ENCODE assay signal across 9 cellular contexts in genomic region chr3:161171113-161171512, GRCh38. TPM values are rescaled to one million over a fixed set of nuclear protein-coding genes. Genes with fewer than 3 reads are reported as not detected.
DNase-seq lines count a peak whose midpoint lies in the region; ATAC-seq and TF ChIP-seq lines count a peak whose summit lies in the region.
"Had no signal": no experiment of that assay in that cellular context is flagged by ENCODE, and none has a peak within 500 bp of the region (broad histone marks: within the 10 kb centered on the region; RNA-seq: fewer than 3 reads in every experiment).

No MANE protein-coding gene starts in this region.

- intact Hi-C loops in lower lobe of right lung (cut with DNase I), result no loop called here

- H3K9me3 ChIP-seq in lower lobe of right lung, result no peaks in the 10 kb centered on the region

- H3K27me3 ChIP-seq in lower lobe of right lung (ENCODE audit: low read depth), result no peaks in the 10 kb centered on the region

- peak; percentile 70 for DNase-seq in AG08396 (ENCODE audit: low spot score)
- peak; percentile 67 for DNase-seq in LHCN-M2 (ENCODE audit: low read depth)
- DNase-seq in dedifferentiated amniotic fluid mesenchymal stem cell (ENCODE audit: extremely low spot score), result peak; percentile 68
- DNase-seq in lower lobe of right lung, result no peak
- no peak for DNase-seq in NCI-H2227 (lab: John Stamatoyannopoulos, UW; ENCODE audit: unreplicated experiment)
- no peak for DNase-seq in superior temporal gyrus (ENCODE audit: extremely low spot score)
- no peak for DNase-seq in SK-N-DZ (ENCODE audit: low spot score)
- DNase-seq: effector CD4-positive, alpha-beta T cell had no signal

- TF ChIP-seq CTCF in lower lobe of right lung (IDR thresholded peaks at IDR 0.05), result no peak

- peak; percentile 64 to 66 for ATAC-seq in lower lobe of right lung
- ATAC-seq in HG02623 (IDR thresholded peaks at IDR 0.05; ENCODE audit: unreplicated experiment), result no peak

- no peak overlapping the region for H3K4me3 ChIP-seq in lower lobe of right lung

- no peaks in the 10 kb centered on the region for H3K36me3 ChIP-seq in lower lobe of right lung

- H3K4me1 ChIP-seq in lower lobe of right lung, result peaks cover 4% of the 10 kb centered on the region

- no peak overlapping the region for H3K27ac ChIP-seq in lower lobe of right lung

RNA-seq across cellular contexts. Expression of gene NMD3, which starts 50.0 kb away (rescaled TPM):
- 43.2 and 53.2 TPM in 2 replicates for total RNA-seq in LHCN-M2 (2014; rRNA removed)
- 20.0 TPM for polyA plus RNA-seq in LHCN-M2 (2012)
- total RNA-seq in lower lobe of right lung, result 46.0 TPM
- 41.7 and 50.7 TPM in 2 replicates for polyA plus RNA-seq in SK-N-DZ (2014; cell fraction: cytosol; rRNA removed)
- polyA plus RNA-seq in SK-N-DZ (2014; cell fraction: nucleus; rRNA removed), result 39.4 and 44.1 TPM in 2 replicates

Comparison
In these comparisons a context has a peak if more than half of its experiments do, and no peak if none do; other contexts are left out.
1. DNase-seq: peak in AG08396 (single experiment), LHCN-M2 (single experiment) and dedifferentiated amniotic fluid mesenchymal stem cell (single experiment); none in lower lobe of right lung (single experiment), NCI-H2227 (single experiment), superior temporal gyrus (single experiment) and SK-N-DZ (single experiment).